Comparison of ENCODE assay signal across 10 cellular contexts in the genomic region with DNA sequence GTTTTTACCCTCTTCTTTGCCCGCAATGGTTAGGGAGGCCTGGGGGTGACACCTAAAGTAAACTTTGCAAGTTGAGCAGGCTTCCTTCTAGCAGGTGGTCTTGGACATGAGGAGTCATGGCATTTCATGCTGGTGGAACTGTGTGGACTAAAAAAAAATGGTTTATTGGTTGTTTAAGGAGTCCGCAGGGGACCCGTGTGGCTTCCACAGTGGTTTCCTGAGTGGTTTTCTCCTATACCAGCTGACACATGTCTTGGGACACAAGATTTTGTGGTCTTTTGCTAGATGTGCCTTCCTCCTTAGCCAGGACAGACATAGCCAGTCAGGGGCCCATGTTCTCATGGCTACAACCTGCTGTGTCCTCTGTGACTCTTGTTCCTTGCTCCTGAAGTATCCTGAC. TPM values are rescaled to one million over a fixed set of nuclear protein-coding genes. Genes with fewer than 3 reads are reported as not detected.
A peak's percentile ranks its signal among the peaks of the same experiment; 100 is the strongest.
DNase-seq lines count a peak whose midpoint lies in the region; ATAC-seq and TF ChIP-seq lines count a peak whose summit lies in the region.
"Had no signal": no experiment of that assay in that cellular context is flagged by ENCODE, and none has a peak within 500 bp of the region (broad histone marks: within the 10 kb centered on the region; RNA-seq: fewer than 3 reads in every experiment).

No MANE protein-coding gene starts in this region.

- H3K9me3 ChIP-seq in CD8-positive, alpha-beta T cell (ENCODE audit: low read length) = peaks cover 4% of the 10 kb centered on the region

- DNase-seq in CD8-positive, alpha-beta T cell = no peak
- DNase-seq in KBM-7 (peak; percentile 28), brain microvascular endothelial cell (no peak), naive B cell (no peak), NCI-H1092 treated with DMSO at 0.1 percent for 48 hours (lab: John Stamatoyannopoulos, UW) (no peak), posterior vena cava (ENCODE audit: low spot score) (no peak), NCI-H69 (lab: John Stamatoyannopoulos, UW) (no peak)
- DNase-seq: Peyer's patch had no signal

- POLR2A ChIA-PET in CD8-positive, alpha-beta T cell (lab: Charles Lee) = no interaction called here

- H3K4me1 Mint-ChIP-seq in CD8-positive, alpha-beta T cell (ENCODE audit: low read depth) = peaks cover 32% of the 10 kb centered on the region
- H3K4me1 Mint-ChIP-seq in naive B cell = peaks cover 23 to 43% (median 40%) of the 10 kb centered on the region in 3 donors

- no peak overlapping the region for H3K27ac Mint-ChIP-seq in CD8-positive, alpha-beta T cell
- H3K27ac Mint-ChIP-seq in naive B cell = peak overlapping the region in 3 of 6 donors; percentile 27 to 65 (median 33)

- H3K27me3 Mint-ChIP-seq in CD8-positive, alpha-beta T cell (ENCODE audit: low read depth) = peaks cover 12% of the 10 kb centered on the region
- peaks cover 1 to 16% (median 16%) of the 10 kb centered on the region in 3 donors for H3K27me3 Mint-ChIP-seq in naive B cell

- peak overlapping the region; percentile 61 for H3K4me3 ChIP-seq in CD8-positive, alpha-beta T cell (ENCODE audit: low read depth, low read length)
- H3K4me3 ChIP-seq in brain microvascular endothelial cell (ENCODE audit: low read depth, low read length) = peak overlapping the region; percentile 82

- peaks cover 6% of the 10 kb centered on the region for H3K27me3 ChIP-seq in CD8-positive, alpha-beta T cell (ENCODE audit: insufficient read depth, low read length)
- H3K27me3 ChIP-seq in brain microvascular endothelial cell (replicated peaks) = peaks cover 3% of the 10 kb centered on the region
- H3K27me3 ChIP-seq: Peyer's patch had no signal

- in situ Hi-C loops in KBM-7 (cut with MboI; ENCODE audit: low pct_unique_long_range_greater_than_20kb, low sequenced_read_pairs) (no loop called here), brain microvascular endothelial cell (cut with HindIII; ENCODE audit: low pct_ligation_motif_present, low sequenced_read_pairs) (no loop called here)

- no peak overlapping the region for H3K27ac ChIP-seq in CD8-positive, alpha-beta T cell (ENCODE audit: low read depth, low read length)
- H3K27ac ChIP-seq in brain microvascular endothelial cell = no peak overlapping the region
- H3K27ac ChIP-seq: cardiac muscle cell had no signal

- no peak for TF ChIP-seq CTCF in CD8-positive, alpha-beta T cell (IDR thresholded peaks at IDR 0.05)
- TF ChIP-seq CTCF in brain microvascular endothelial cell (IDR thresholded peaks at IDR 0.05; ENCODE audit: low read depth, low read length, missing control alignments) = no peak

- CTCF ChIA-PET in CD8-positive, alpha-beta T cell (lab: Charles Lee) = no interaction called here

- no peak for ATAC-seq in CD8-positive, alpha-beta T cell
- ATAC-seq in naive B cell (ENCODE audit: low read depth in 2 of 2) (no peak), GM18861 (IDR thresholded peaks at IDR 0.05; ENCODE audit: unreplicated experiment) (no peak)

- intact Hi-C loops in CD8-positive, alpha-beta T cell (cut with DNase I, micrococcal nuclease) = no loop called here
- intact Hi-C loops in posterior vena cava (cut with DNase I) = no loop called here

- H3K4me1 ChIP-seq in CD8-positive, alpha-beta T cell (ENCODE audit: insufficient read depth, low read length) = peaks cover 21% of the 10 kb centered on the region

- H3K9me3 Mint-ChIP-seq in CD8-positive, alpha-beta T cell = peaks cover 16% of the 10 kb centered on the region
- H3K9me3 Mint-ChIP-seq in naive B cell = peaks cover 0 to 14% (median 4%) of the 10 kb centered on the region in 7 donors

- H3K36me3 Mint-ChIP-seq in CD8-positive, alpha-beta T cell = peaks cover 58% of the 10 kb centered on the region
- peaks cover 11 to 18% of the 10 kb centered on the region in 2 donors for H3K36me3 Mint-ChIP-seq in naive B cell

- peaks cover 34% of the 10 kb centered on the region for H3K36me3 ChIP-seq in CD8-positive, alpha-beta T cell (ENCODE audit: insufficient read depth, low read length)
- peaks cover 24% of the 10 kb centered on the region for H3K36me3 ChIP-seq in brain microvascular endothelial cell (replicated peaks)

- H3K4me3 Mint-ChIP-seq in CD8-positive, alpha-beta T cell = peak overlapping the region; percentile 92
- H3K4me3 Mint-ChIP-seq in naive B cell = peak overlapping the region in 7 of 8 donors; percentile 92 to 98 (median 97)

RNA-seq across cellular contexts. Expression of a gene that starts 1.5 kb away (rescaled TPM):
- 1 to 10 TPM; 4.3 to 4.9 TPM for total RNA-seq in CD8-positive, alpha-beta T cell
- 10 to 100 TPM in 3 of 6 donors, 1 to 10 TPM in 3; 6.0 to 12.9 (median 9.5) TPM for polyA plus RNA-seq in naive B cell (ENCODE audit: low read depth in 6 of 6)
- total RNA-seq in posterior vena cava = 1 to 10 TPM; 5.0 to 6.8 TPM

RNA-seq across cellular contexts. Expression of a gene that starts 29.3 kb away (rescaled TPM):
- total RNA-seq in CD8-positive, alpha-beta T cell = 1 to 10 TPM; 8.6 TPM
- 1 to 10 TPM; 4.1 to 8.4 (median 5.0) TPM for polyA plus RNA-seq in naive B cell (ENCODE audit: low read depth in 6 of 6)
- 1 to 10 TPM; 8.3 to 9.4 TPM for total RNA-seq in posterior vena cava

RNA-seq across cellular contexts. Expression of a gene that starts 41.5 kb away (rescaled TPM):
- 10 to 100 TPM; 49.9 to 57.1 TPM for total RNA-seq in CD8-positive, alpha-beta T cell
- 10 to 100 TPM in 4 of 6 donors, 1 to 10 TPM in 1, not detected in 1; 9.2 to 16.6 (median 14.6) TPM for polyA plus RNA-seq in naive B cell (ENCODE audit: low read depth in 6 of 6)
- total RNA-seq in posterior vena cava = 10 to 100 TPM; 46.6 to 49.7 TPM

RNA-seq across cellular contexts. Expression of a gene that starts 41.6 kb away (rescaled TPM):
- total RNA-seq in CD8-positive, alpha-beta T cell = 1 to 10 TPM; 8.6 to 9.9 TPM
- 10 to 100 TPM; 35.5 to 91.3 (median 45.8) TPM for polyA plus RNA-seq in naive B cell (ENCODE audit: low read depth in 6 of 6)
- total RNA-seq in posterior vena cava = 1 to 10 TPM; 7.5 to 9.2 TPM

RNA-seq across cellular contexts. Expression of a gene that starts 41.6 kb away (rescaled TPM):
- total RNA-seq in CD8-positive, alpha-beta T cell = under 1 TPM; 0.72 to 0.81 TPM
- polyA plus RNA-seq in naive B cell (ENCODE audit: low read depth in 6 of 6) = 1 to 10 TPM in 3 of 6 donors, under 1 TPM in 2, not detected in 1; 0.71 to 2.5 (median 1.2) TPM
- 1 to 10 TPM; 2.4 to 3.5 TPM for total RNA-seq in posterior vena cava
